In genomic region chr11:45606514-45607024, GRCh38 we compare ENCODE assay signal across 14 cellular contexts.
A peak's percentile ranks its signal among the peaks of the same experiment; 100 is the strongest.
DNase-seq lines count a peak whose midpoint lies in the region; ATAC-seq lines count a peak whose summit lies in the region.
"Had no signal": no experiment of that assay in that cellular context is flagged by ENCODE, and none has a peak within 500 bp of the region (broad histone marks: within the 10 kb centered on the region; RNA-seq: fewer than 3 reads in every experiment).

No MANE protein-coding gene starts in this region.

- DNase-seq in DMS53 (lab: John Stamatoyannopoulos, UW), result peak; percentile 3
- DNase-seq in DMS53 treated with DMSO at 0.1 percent for 48 hours (lab: John Stamatoyannopoulos, UW; ENCODE audit: unreplicated experiment), result no peak
- DNase-seq in NCI-H1092 treated with DMSO at 0.1 percent for 48 hours (lab: John Stamatoyannopoulos, UW), result peak; percentile 25
- DNase-seq in ecto neural progenitor cell (ENCODE audit: low spot score), result peak; percentile 86
- DNase-seq in middle frontal gyrus (ENCODE audit: extremely low spot score, low spot score), result peak; percentile 19
- no peak for DNase-seq in foreskin melanocyte
- DNase-seq: 8988T; activated CD4-positive, alpha-beta T cell treated with anti-CD3 and anti-CD28 coated beads, Interleukin-2, amount 10 ng/mL, durations not matched to agents 24 days and 14 days; CD4-positive, alpha-beta T cell; foreskin fibroblast; NCI-H2081 treated with DMSO at 0.1 percent for 48 hours; psoas muscle had no signal

- no peak for ATAC-seq in HG03175 (IDR thresholded peaks at IDR 0.05; ENCODE audit: unreplicated experiment)
- no peak for ATAC-seq in HG03097 (IDR thresholded peaks at IDR 0.05; ENCODE audit: low FRiP score, unreplicated experiment)
- ATAC-seq: psoas muscle had no signal

Comparison
In these comparisons a context has a peak if more than half of its experiments do, and no peak if none do; other contexts are left out.
1. DNase-seq: peak in DMS53 (single experiment), NCI-H1092 treated with DMSO at 0.1 percent for 48 hours (single experiment), ecto neural progenitor cell (single experiment) and middle frontal gyrus (single experiment); none in DMS53 treated with DMSO at 0.1 percent for 48 hours (single experiment) and foreskin melanocyte (single experiment).